ENCODE assay signal across 31 cellular contexts in genomic region chr13:93767917-93768422, GRCh38.
DNase-seq lines count a peak whose midpoint lies in the region; ATAC-seq and TF ChIP-seq lines count a peak whose summit lies in the region.
"Had no signal": no experiment of that assay in that cellular context is flagged by ENCODE, and none has a peak within 500 bp of the region (broad histone marks: within the 10 kb centered on the region; RNA-seq: fewer than 3 reads in every experiment).

No MANE protein-coding gene starts in this region.

- H3K36me3 ChIP-seq in mesenchymal stem cell (ENCODE audit: control insufficient read depth in 1 of 2, insufficient read depth in 2 of 2, low read depth in 1 of 2, low read length in 2 of 2): no peaks in the 10 kb centered on the region
- H3K36me3 ChIP-seq: heart left ventricle, left ventricle myocardium inferior, upper lobe of left lung had no signal

- H3K9me3 ChIP-seq in mesenchymal stem cell (ENCODE audit: control insufficient read depth, low read length): no peaks in the 10 kb centered on the region
- H3K9me3 ChIP-seq: heart left ventricle, left ventricle myocardium inferior, psoas muscle, upper lobe of left lung had no signal

- H3K4me2 ChIP-seq in mesenchymal stem cell (ENCODE audit: low read length, poor library complexity, severe bottlenecking): no peak overlapping the region
- H3K4me2 ChIP-seq: PC-9 had no signal

- H3K9ac ChIP-seq in mesenchymal stem cell (ENCODE audit: low read length): no peak overlapping the region

- H2AK5ac ChIP-seq in mesenchymal stem cell (ENCODE audit: low read length, severe bottlenecking): no peak overlapping the region

- 91% methylated on average over 4 of the region's 4 CpGs for WGBS in mesenchymal stem cell

- no peak overlapping the region for H3K23ac ChIP-seq in mesenchymal stem cell (ENCODE audit: low read length in 2 of 2)

- ATAC-seq in HG03108 (IDR thresholded peaks at IDR 0.05; ENCODE audit: unreplicated experiment): no peak
- ATAC-seq in GM21390 (IDR thresholded peaks at IDR 0.05; ENCODE audit: unreplicated experiment): no peak
- ATAC-seq: activated CD4-positive, CD25-positive, alpha-beta regulatory T cell treated with anti-CD3 and anti-CD28 coated beads, Interleukin-2, amount 50 U/mL, for 24 hours; activated CD8-positive, alpha-beta T cell treated with anti-CD3 and anti-CD28 coated beads for 36 hours; heart left ventricle; natural killer cell treated with Interleukin-12 subunit alpha and Interleukin-12 subunit beta and Interleukin-15 and Interleukin-18, amount 100 ng/mL, for 72 hours; psoas muscle had no signal

- H4K91ac ChIP-seq in mesenchymal stem cell (ENCODE audit: low read length): no peak overlapping the region

- H2BK5ac ChIP-seq in mesenchymal stem cell (ENCODE audit: low read depth, low read length, poor library complexity, severe bottlenecking): no peak overlapping the region

- peak overlapping the region in 1 of 2 experiments; percentile 38 for H3K18ac ChIP-seq in mesenchymal stem cell (ENCODE audit: low read depth in 1 of 2, low read length in 2 of 2)

- H3K14ac ChIP-seq in mesenchymal stem cell (ENCODE audit: low read length in 2 of 2): no peak overlapping the region

- no peak overlapping the region for H3K4me3 ChIP-seq in epithelial cell of proximal tubule (ENCODE audit: low read depth, low read length)
- H3K4me3 ChIP-seq in mesenchymal stem cell (ENCODE audit: insufficient read depth in 1 of 2, low read depth in 1 of 2, low read length in 2 of 2): no peak overlapping the region
- H3K4me3 ChIP-seq: heart left ventricle, left ventricle myocardium inferior, PC-9, psoas muscle, upper lobe of left lung had no signal

- H3K4me1 ChIP-seq in mesenchymal stem cell (ENCODE audit: control insufficient read depth, insufficient read depth, low read depth, low read length): no peaks in the 10 kb centered on the region
- H3K4me1 ChIP-seq: psoas muscle, upper lobe of left lung had no signal

- H4K8ac ChIP-seq in mesenchymal stem cell (ENCODE audit: low read length): no peak overlapping the region

- DNase-seq in NCI-H524 treated with DMSO at 0.1 percent for 48 hours (lab: John Stamatoyannopoulos, UW) (peak; percentile 33), NCI-H524 (lab: John Stamatoyannopoulos, UW) (no peak), epithelial cell of proximal tubule (ENCODE audit: low read depth) (peak; percentile 83), mesenchymal stem cell (no peak), SKM-1 (lab: John Stamatoyannopoulos, UW; ENCODE audit: unreplicated experiment) (no peak), NCI-H1105 (lab: John Stamatoyannopoulos, UW) (no peak)
- DNase-seq: activated CD8-positive, alpha-beta T cell treated with anti-CD3 and anti-CD28 coated beads for 36 hours; activated effector memory CD4-positive, alpha-beta T cell treated with Interleukin-2 at 50 U/mL for 16 hours; activated naive CD8-positive, alpha-beta T cell treated with anti-CD3 and anti-CD28 coated beads, Interleukin-2, amount 10 ng/mL, durations not matched to agents 7 days and 5 days; activated T-cell treated with anti-CD3 and anti-CD28 coated beads for 4 hours; CD8-positive, alpha-beta memory T cell; DND-41; erythroblast; GOT3; heart left ventricle; left ventricle myocardium inferior; midbrain; NCI-H1092; NCI-H2029; NCI-H345; NK-92 treated with Interleukin-12 subunit alpha and Interleukin-12 subunit beta, amount 100 ng/mL, for 24 hours; psoas muscle; SHP77 treated with DMSO at 0.1 percent for 48 hours; small intestine; stimulated activated CD4-positive, alpha-beta T cell treated with anti-CD3 and anti-CD28 coated beads, Interleukin-2, amount 100 ng/mL, for 24 hours; upper lobe of left lung had no signal

- no peak overlapping the region for H2BK12ac ChIP-seq in mesenchymal stem cell (ENCODE audit: low read length in 2 of 2)

- TF ChIP-seq CTCF in epithelial cell of proximal tubule (conservative IDR thresholded peaks at IDR 0.05; ENCODE audit: low read depth, low read length): no peak

- peak overlapping the region; percentile 5 for H3K27ac ChIP-seq in mesenchymal stem cell (ENCODE audit: low read length, poor library complexity, severe bottlenecking)
- H3K27ac ChIP-seq: left ventricle myocardium inferior, PC-9, psoas muscle, upper lobe of left lung had no signal

- H2BK120ac ChIP-seq in mesenchymal stem cell (ENCODE audit: low read depth, low read length): no peak overlapping the region

- no peak overlapping the region for H2BK15ac ChIP-seq in mesenchymal stem cell (ENCODE audit: low read depth, poor library complexity, severe bottlenecking)

- peaks cover 1% of the 10 kb centered on the region for H3K79me1 ChIP-seq in mesenchymal stem cell (replicated peaks; ENCODE audit: low read length, poor library complexity, severe bottlenecking)

- peak overlapping the region in 1 of 2 experiments; percentile 55 for H3K4ac ChIP-seq in mesenchymal stem cell (ENCODE audit: low read depth in 1 of 2, low read length in 2 of 2)

- no peak overlapping the region for H2AFZ ChIP-seq in mesenchymal stem cell (ENCODE audit: low read depth, low read length)
- H2AFZ ChIP-seq: PC-9 had no signal

- H3K27me3 ChIP-seq in mesenchymal stem cell (ENCODE audit: control insufficient read depth in 1 of 2, insufficient read depth in 1 of 2, low read length in 2 of 2): no peaks in the 10 kb centered on the region
- H3K27me3 ChIP-seq: heart left ventricle, upper lobe of left lung had no signal

Comparison
In these comparisons a context has a peak if more than half of its experiments do, and no peak if none do; other contexts are left out.
1. DNase-seq: peak in NCI-H524 treated with DMSO at 0.1 percent for 48 hours (single experiment) and epithelial cell of proximal tubule (single experiment); none in NCI-H524 (0 of 2), mesenchymal stem cell (single experiment), SKM-1 (single experiment) and NCI-H1105 (single experiment).